ENCODE assay signal across 13 cellular contexts in genomic region chr14:60220084-60220483, GRCh38. TPM values are rescaled to one million over a fixed set of nuclear protein-coding genes. Genes with fewer than 3 reads are reported as not detected.
DNase-seq lines count a peak whose midpoint lies in the region; ATAC-seq and TF ChIP-seq lines count a peak whose summit lies in the region.
"Had no signal": no experiment of that assay in that cellular context is flagged by ENCODE, and none has a peak within 500 bp of the region (broad histone marks: within the 10 kb centered on the region; RNA-seq: fewer than 3 reads in every experiment).

No MANE protein-coding gene starts in this region.

- H3K9me2 ChIP-seq in OCI-LY7 (ENCODE audit: insufficient read depth, low read length) = no peaks in the 10 kb centered on the region

- POLR2A ChIA-PET in OCI-LY7 (lab: Charles Lee) = interaction anchor here (0.5 to 1.0 kb wide), 2 partner anchors 26 to 57 kb away, joined by 4 to 5 read pairs; no protein-coding TSS in a partner anchor

- no peak overlapping the region for H3K27ac ChIP-seq in OCI-LY7 (ENCODE audit: low read depth, low read length, poor library complexity, severe bottlenecking)
- H3K27ac ChIP-seq: breast epithelium, epithelial cell of prostate had no signal

- ATAC-seq in GM18511 (IDR thresholded peaks at IDR 0.05; ENCODE audit: unreplicated experiment) (peak; percentile 82), GM19463 (IDR thresholded peaks at IDR 0.05; ENCODE audit: unreplicated experiment) (peak; percentile 77), HG02943 (IDR thresholded peaks at IDR 0.05; ENCODE audit: low read depth, unreplicated experiment) (peak; percentile 46)
- ATAC-seq: activated CD8-positive, alpha-beta memory T cell treated with anti-CD3 and anti-CD28 coated beads, Interleukin-2, amount 10 ng/mL, durations not matched to agents 7 days and 5 days; right cardiac atrium had no signal

- H3K4me1 ChIP-seq in OCI-LY7 (ENCODE audit: insufficient read depth, low read length, poor library complexity, severe bottlenecking) = no peaks in the 10 kb centered on the region
- H3K4me1 ChIP-seq: breast epithelium had no signal

- H2AFZ ChIP-seq in OCI-LY7 (ENCODE audit: low read length) = peak overlapping the region; percentile 15; the same call in 1 of the 2 replicates

- H3K79me2 ChIP-seq in OCI-LY7 (ENCODE audit: insufficient read depth, low read depth, low read length) = no peaks in the 10 kb centered on the region

- intact Hi-C loops in OCI-LY7 (cut with micrococcal nuclease; ENCODE audit: unreplicated experiment) = no loop called here

- peak overlapping the region; percentile 13; the same call in 1 of the 2 replicates for H3K4me2 ChIP-seq in OCI-LY7 (ENCODE audit: low read length)

- no peaks in the 10 kb centered on the region for H3K36me3 ChIP-seq in OCI-LY7 (ENCODE audit: insufficient read depth, low read length)
- H3K36me3 ChIP-seq: breast epithelium had no signal

- CTCF ChIA-PET in OCI-LY7 (lab: Charles Lee; ENCODE audit: unreplicated experiment) = no interaction called here

- no peak for TF ChIP-seq CTCF in OCI-LY7 (conservative IDR thresholded peaks at IDR 0.05; ENCODE audit: low read length)

- H3K9me3 ChIP-seq in OCI-LY7 (ENCODE audit: low read length) = no peaks in the 10 kb centered on the region
- H3K9me3 ChIP-seq: breast epithelium had no signal

- H3K4me3 ChIP-seq in OCI-LY7 (ENCODE audit: low read depth, low read length, poor library complexity, severe bottlenecking) = no peak overlapping the region
- H3K4me3 ChIP-seq: breast epithelium had no signal

- H4K20me1 ChIP-seq in OCI-LY7 (ENCODE audit: insufficient read depth, low read length) = no peaks in the 10 kb centered on the region

- BruUV-seq in OCI-LY7 (replicated peaks; lab: Mats Ljungman, UMichigan) = no TSS peak

- DNase-seq in OCI-LY7 (ENCODE audit: low spot score) (no peak), AG08396 (ENCODE audit: low spot score) (no peak), AG08395 (ENCODE audit: low spot score) (no peak), NCI-H748 treated with DMSO at 0.1 percent for 48 hours (lab: John Stamatoyannopoulos, UW) (no peak)
- no peak for DNase-seq in stimulated activated CD4-positive, alpha-beta T cell treated with anti-CD3 and anti-CD28 coated beads, Interleukin-15, amount 100 ng/mL, for 24 hours
- DNase-seq: activated CD8-positive, alpha-beta memory T cell treated with anti-CD3 and anti-CD28 coated beads, Interleukin-2, amount 10 ng/mL, durations not matched to agents 7 days and 5 days; CD4-positive, CD25-positive, alpha-beta regulatory T cell; right cardiac atrium had no signal

RNA-seq across cellular contexts. Expression of gene PPM1A, which starts 28.9 kb away (rescaled TPM):
- total RNA-seq in OCI-LY7 (2014; rRNA removed; shearing (Covaris generic)) = 25.4 and 28.8 TPM in 2 replicates
- 75.1 and 81.0 TPM in 2 replicates for total RNA-seq in OCI-LY7 (2022)

RNA-seq across cellular contexts. Expression of gene DHRS7, which starts 54.9 kb away (rescaled TPM):
- total RNA-seq in OCI-LY7 (2014; rRNA removed; shearing (Covaris generic)) = 30.9 and 32.7 TPM in 2 replicates
- 28.4 and 31.1 TPM in 2 replicates for total RNA-seq in OCI-LY7 (2022)
